9 cellular contexts compared by ENCODE assay signal in the genomic region with DNA sequence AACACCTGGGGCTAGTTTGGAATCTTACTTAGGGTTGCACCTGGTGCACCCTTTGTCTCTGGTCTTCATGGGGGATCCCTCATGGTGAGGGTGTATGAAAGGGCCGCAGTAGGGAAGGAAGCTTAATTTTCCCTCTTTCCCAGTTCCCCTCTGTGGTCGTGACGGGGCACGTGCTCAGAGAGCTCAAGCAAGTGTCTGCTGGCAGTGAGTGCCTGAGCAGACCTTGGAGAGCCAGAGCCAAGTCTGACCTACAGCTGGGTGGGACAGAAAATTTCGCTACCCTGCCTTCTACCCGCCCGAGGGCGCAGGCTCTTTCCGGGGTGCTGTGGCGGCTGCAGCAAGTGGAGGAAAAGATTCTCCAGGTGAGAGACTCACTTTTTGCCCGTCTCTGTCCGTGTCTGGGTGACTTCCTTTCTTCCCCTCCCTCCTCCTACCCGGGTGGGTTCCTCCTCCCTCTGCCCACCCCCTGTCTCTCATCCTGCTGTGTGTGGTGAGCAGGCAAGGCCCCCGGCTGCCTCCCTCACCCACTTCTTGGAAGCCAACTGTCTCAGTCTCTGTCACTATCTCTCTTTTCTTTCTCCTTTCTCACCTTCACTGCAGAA.
DNase-seq lines count a peak whose midpoint lies in the region; ATAC-seq and TF ChIP-seq lines count a peak whose summit lies in the region.
"Had no signal": no experiment of that assay in that cellular context is flagged by ENCODE, and none has a peak within 500 bp of the region (broad histone marks: within the 10 kb centered on the region; RNA-seq: fewer than 3 reads in every experiment).

No MANE protein-coding gene starts in this region.

- H3K36me3 ChIP-seq in gastroesophageal sphincter, result peaks cover 0 to 48% of the 10 kb centered on the region in 2 donors
- peaks cover 6 to 7% of the 10 kb centered on the region in 2 donors for H3K36me3 ChIP-seq in aorta (ENCODE audit: control insufficient read depth in 1 of 2, insufficient read depth in 2 of 2, low read length in 1 of 2)

- TF ChIP-seq EP300 in gastroesophageal sphincter (IDR thresholded peaks at IDR 0.05), result no peak

- WGBS in gastroesophageal sphincter (ENCODE audit: low coverage in 1 of 2), 2 donors, result 53 to 85% methylated on average over 2 to 9 of the region's 14 CpGs
- 62 to 64% methylated on average over 14 of the region's 14 CpGs for WGBS in aorta, 2 donors

- H3K4me3 ChIP-seq in gastroesophageal sphincter, result no peak overlapping the region
- no peak overlapping the region for H3K4me3 ChIP-seq in aorta (ENCODE audit: low read length in 2 of 2)

- TF ChIP-seq POLR2A in gastroesophageal sphincter (IDR thresholded peaks at IDR 0.05), result no peak

- CTCF ChIA-PET in activated naive CD4-positive, alpha-beta T cell treated with anti-CD3 and anti-CD28 coated beads for 36 hours (lab: Charles Lee), result interaction anchor here (1.5 kb wide), 1 partner anchor 198 kb away, joined by 4 read pairs; no protein-coding TSS in a partner anchor
- CTCF ChIA-PET in activated CD8-positive, alpha-beta T cell treated with anti-CD3 and anti-CD28 coated beads, Interleukin-2, amount 10 ng/mL, durations not matched to agents 7 days and 5 days (lab: Charles Lee), result interaction anchor here (1.2 to 2.0 kb wide), 5 partner anchors 18 to 194 kb away, joined by 3 to 8 read pairs (median 4); no protein-coding TSS in a partner anchor

- H3K27ac ChIP-seq in gastroesophageal sphincter, result peak overlapping the region in 3 of 4 donors; percentile 70 to 90 (median 82)
- H3K27ac ChIP-seq in aorta (ENCODE audit: low read depth in 1 of 2, low read length in 2 of 2), result peak overlapping the region; percentile 57 to 91

- no peak overlapping the region for H3K4me3 Mint-ChIP-seq in activated naive CD4-positive, alpha-beta T cell treated with anti-CD3 and anti-CD28 coated beads for 36 hours
- peak overlapping the region; percentile 10 for H3K4me3 Mint-ChIP-seq in activated CD8-positive, alpha-beta T cell treated with anti-CD3 and anti-CD28 coated beads, Interleukin-2, amount 10 ng/mL, durations not matched to agents 7 days and 5 days

- H3K27me3 ChIP-seq in gastroesophageal sphincter (no peaks in the 10 kb centered on the region), aorta (ENCODE audit: control insufficient read depth in 1 of 2, insufficient read depth in 2 of 2, low read length in 1 of 2) (no peaks in the 10 kb centered on the region)

- TF ChIP-seq CTCF in gastroesophageal sphincter (IDR thresholded peaks at IDR 0.05), result no peak

- H3K4me1 ChIP-seq in gastroesophageal sphincter (peaks cover 5 to 92% (median 18%) of the 10 kb centered on the region in 3 donors), aorta (ENCODE audit: control insufficient read depth in 1 of 2, insufficient read depth in 2 of 2, low read length in 2 of 2) (peaks cover 0 to 2% of the 10 kb centered on the region in 2 donors)

- H3K9me3 Mint-ChIP-seq in activated naive CD4-positive, alpha-beta T cell treated with anti-CD3 and anti-CD28 coated beads for 36 hours, result no peaks in the 10 kb centered on the region
- H3K9me3 Mint-ChIP-seq in activated CD8-positive, alpha-beta T cell treated with anti-CD3 and anti-CD28 coated beads, Interleukin-2, amount 10 ng/mL, durations not matched to agents 7 days and 5 days (ENCODE audit: insufficient read depth), result no peaks in the 10 kb centered on the region

- no peaks in the 10 kb centered on the region for H3K27me3 Mint-ChIP-seq in activated naive CD4-positive, alpha-beta T cell treated with anti-CD3 and anti-CD28 coated beads for 36 hours (ENCODE audit: low read depth)
- no peaks in the 10 kb centered on the region for H3K27me3 Mint-ChIP-seq in activated CD8-positive, alpha-beta T cell treated with anti-CD3 and anti-CD28 coated beads, Interleukin-2, amount 10 ng/mL, durations not matched to agents 7 days and 5 days (ENCODE audit: low read depth)

- POLR2A ChIA-PET in activated CD8-positive, alpha-beta T cell treated with anti-CD3 and anti-CD28 coated beads, Interleukin-2, amount 10 ng/mL, durations not matched to agents 7 days and 5 days (lab: Charles Lee), result no interaction called here

- ATAC-seq in activated CD8-positive, alpha-beta T cell treated with anti-CD3 and anti-CD28 coated beads, Interleukin-2, amount 10 ng/mL, durations not matched to agents 7 days and 5 days, result peak; percentile 58
- ATAC-seq in gastroesophageal sphincter (no peak), aorta (ENCODE audit: low FRiP score) (no peak), HG03442 (IDR thresholded peaks at IDR 0.05; ENCODE audit: unreplicated experiment) (no peak), HG02623 (IDR thresholded peaks at IDR 0.05; ENCODE audit: unreplicated experiment) (no peak), GM18519 (IDR thresholded peaks at IDR 0.05; ENCODE audit: low FRiP score, unreplicated experiment) (no peak)

- no peaks in the 10 kb centered on the region for H3K9me3 ChIP-seq in gastroesophageal sphincter
- H3K9me3 ChIP-seq in aorta (ENCODE audit: control insufficient read depth, low read length), result no peaks in the 10 kb centered on the region

- peak; percentile 59 for DNase-seq in activated naive CD4-positive, alpha-beta T cell treated with anti-CD3 and anti-CD28 coated beads for 36 hours
- DNase-seq in activated naive CD4-positive, alpha-beta T cell treated with Interleukin-2 at 50 U/mL for 16 hours, result no peak
- peak; percentile 47 for DNase-seq in activated CD8-positive, alpha-beta T cell treated with anti-CD3 and anti-CD28 coated beads, Interleukin-2, amount 10 ng/mL, durations not matched to agents 7 days and 5 days
- no peak for DNase-seq in aorta
- DNase-seq: NCI-H1092 had no signal

- peaks cover 4% of the 10 kb centered on the region for H3K36me3 Mint-ChIP-seq in activated naive CD4-positive, alpha-beta T cell treated with anti-CD3 and anti-CD28 coated beads for 36 hours (ENCODE audit: low read depth)
- H3K36me3 Mint-ChIP-seq in activated CD8-positive, alpha-beta T cell treated with anti-CD3 and anti-CD28 coated beads, Interleukin-2, amount 10 ng/mL, durations not matched to agents 7 days and 5 days (ENCODE audit: low read depth), result peaks cover 7% of the 10 kb centered on the region

- H3K4me1 Mint-ChIP-seq in activated naive CD4-positive, alpha-beta T cell treated with anti-CD3 and anti-CD28 coated beads for 36 hours (ENCODE audit: low read depth), result peaks cover 21% of the 10 kb centered on the region
- peaks cover 27% of the 10 kb centered on the region for H3K4me1 Mint-ChIP-seq in activated CD8-positive, alpha-beta T cell treated with anti-CD3 and anti-CD28 coated beads, Interleukin-2, amount 10 ng/mL, durations not matched to agents 7 days and 5 days (ENCODE audit: low read depth)

- peak overlapping the region; percentile 25 for H3K27ac Mint-ChIP-seq in activated naive CD4-positive, alpha-beta T cell treated with anti-CD3 and anti-CD28 coated beads for 36 hours
- H3K27ac Mint-ChIP-seq in activated CD8-positive, alpha-beta T cell treated with anti-CD3 and anti-CD28 coated beads, Interleukin-2, amount 10 ng/mL, durations not matched to agents 7 days and 5 days, result peak overlapping the region; percentile 35

- intact Hi-C loops in activated naive CD4-positive, alpha-beta T cell treated with anti-CD3 and anti-CD28 coated beads for 36 hours (cut with micrococcal nuclease), result no loop called here
- intact Hi-C loops in aorta (cut with DNase I), result no loop called here

Comparison
In these comparisons a context has a peak if more than half of its experiments do, and no peak if none do; other contexts are left out.
1. DNase-seq: peak in activated naive CD4-positive, alpha-beta T cell treated with anti-CD3 and anti-CD28 coated beads for 36 hours (single experiment) and activated CD8-positive, alpha-beta T cell treated with anti-CD3 and anti-CD28 coated beads, Interleukin-2, amount 10 ng/mL, durations not matched to agents 7 days and 5 days (single experiment); none in activated naive CD4-positive, alpha-beta T cell treated with Interleukin-2 at 50 U/mL for 16 hours (single experiment) and aorta (0 of 2).